Comparison of ENCODE assay signal across 13 cellular contexts in the genomic region with DNA sequence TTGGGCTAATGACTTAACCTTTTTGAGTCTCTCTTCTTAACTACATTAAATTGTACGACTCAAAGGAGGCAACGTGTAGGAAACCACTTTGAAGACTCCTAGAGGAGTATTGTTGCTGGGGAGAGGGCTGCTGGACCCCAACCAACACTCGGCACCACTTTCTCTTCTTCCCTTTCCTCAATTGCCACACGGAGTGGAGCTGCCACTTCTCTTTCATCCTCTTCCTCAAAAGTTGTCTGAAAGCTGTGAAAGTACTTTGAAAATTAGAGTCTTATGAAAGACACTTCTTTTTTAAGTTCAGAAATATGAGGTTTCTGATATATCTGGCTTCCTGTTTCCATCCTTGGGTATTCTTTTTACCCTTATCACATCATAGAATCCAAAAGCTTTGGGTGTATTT. TPM values are rescaled to one million over a fixed set of nuclear protein-coding genes. Genes with fewer than 3 reads are reported as not detected.
DNase-seq lines count a peak whose midpoint lies in the region; ATAC-seq, FAIRE-seq and TF ChIP-seq lines count a peak whose summit lies in the region.
"Had no signal": no experiment of that assay in that cellular context is flagged by ENCODE, and none has a peak within 500 bp of the region (broad histone marks: within the 10 kb centered on the region; RNA-seq: fewer than 3 reads in every experiment).

No MANE protein-coding gene starts in this region.

- intact Hi-C loops in CD4-positive, alpha-beta memory T cell (cut with micrococcal nuclease), result no loop called here
- intact Hi-C loops in psoas muscle (cut with DNase I), result loop anchor here in 1 of 2 donors (5.0 kb wide), 1 partner anchor 49 kb away; no protein-coding TSS in a partner anchor

- H3K9me3 Mint-ChIP-seq in CD4-positive, alpha-beta memory T cell, result peaks cover 0 to 6% (median 3%) of the 10 kb centered on the region in 8 donors
- peaks cover 4% of the 10 kb centered on the region for H3K9me3 Mint-ChIP-seq in activated naive CD8-positive, alpha-beta T cell treated with anti-CD3 and anti-CD28 coated beads, Interleukin-2, amount 10 ng/mL, durations not matched to agents 7 days and 5 days

- peaks cover 52% of the 10 kb centered on the region for H3K4me1 ChIP-seq in CD4-positive, alpha-beta memory T cell (ENCODE audit: insufficient read depth, low read length)
- H3K4me1 ChIP-seq in psoas muscle, result peaks cover 50% of the 10 kb centered on the region

- peaks cover 51 to 73% (median 64%) of the 10 kb centered on the region in 4 donors for H3K4me1 Mint-ChIP-seq in CD4-positive, alpha-beta memory T cell
- peaks cover 60% of the 10 kb centered on the region for H3K4me1 Mint-ChIP-seq in activated naive CD8-positive, alpha-beta T cell treated with anti-CD3 and anti-CD28 coated beads, Interleukin-2, amount 10 ng/mL, durations not matched to agents 7 days and 5 days

- CTCF ChIA-PET in CD4-positive, alpha-beta memory T cell (lab: Charles Lee; ENCODE audit: partially characterized antibody), result interaction anchor here (1.8 to 3.2 kb wide), 2 partner anchors 12 to 209 kb away, joined by 4 to 16 read pairs; no protein-coding TSS in a partner anchor

- H3K27me3 Mint-ChIP-seq in CD4-positive, alpha-beta memory T cell, result no peaks in the 10 kb centered on the region
- H3K27me3 Mint-ChIP-seq in activated naive CD8-positive, alpha-beta T cell treated with anti-CD3 and anti-CD28 coated beads, Interleukin-2, amount 10 ng/mL, durations not matched to agents 7 days and 5 days, result no peaks in the 10 kb centered on the region

- H3K4me3 Mint-ChIP-seq in CD4-positive, alpha-beta memory T cell, result peak overlapping the region in 2 of 8 donors; percentile 3 to 43
- H3K4me3 Mint-ChIP-seq in activated naive CD8-positive, alpha-beta T cell treated with anti-CD3 and anti-CD28 coated beads, Interleukin-2, amount 10 ng/mL, durations not matched to agents 7 days and 5 days, result peak overlapping the region; percentile 5

- ATAC-seq in activated naive CD8-positive, alpha-beta T cell treated with anti-CD3 and anti-CD28 coated beads, Interleukin-2, amount 10 ng/mL, durations not matched to agents 7 days and 5 days (ENCODE audit: low read depth), result no peak
- ATAC-seq in psoas muscle (no peak), GM18870 (IDR thresholded peaks at IDR 0.05; ENCODE audit: unreplicated experiment) (no peak)

- FAIRE-seq in urothelium cell line (lab: Jason Lieb, UNC), result no peak

- H3K36me3 ChIP-seq in CD4-positive, alpha-beta memory T cell (ENCODE audit: insufficient read depth, low read length), result peaks cover 4% of the 10 kb centered on the region
- no peaks in the 10 kb centered on the region for H3K36me3 ChIP-seq in psoas muscle (ENCODE audit: insufficient read depth in 1 of 2, low read depth in 1 of 2)
- H3K36me3 ChIP-seq: colonic mucosa had no signal

- TF ChIP-seq CTCF in psoas muscle (IDR thresholded peaks at IDR 0.05), result no peak

- peaks cover 53 to 57% of the 10 kb centered on the region in 2 donors for H3K36me3 Mint-ChIP-seq in CD4-positive, alpha-beta memory T cell
- peaks cover 58% of the 10 kb centered on the region for H3K36me3 Mint-ChIP-seq in activated naive CD8-positive, alpha-beta T cell treated with anti-CD3 and anti-CD28 coated beads, Interleukin-2, amount 10 ng/mL, durations not matched to agents 7 days and 5 days

- POLR2A ChIA-PET in CD4-positive, alpha-beta memory T cell (lab: Charles Lee; ENCODE audit: partially characterized antibody), result no interaction called here
- POLR2A ChIA-PET in activated naive CD8-positive, alpha-beta T cell treated with anti-CD3 and anti-CD28 coated beads, Interleukin-2, amount 10 ng/mL, durations not matched to agents 7 days and 5 days (lab: Charles Lee), result interaction anchor here (1.1 to 1.3 kb wide), 2 partner anchors 22 to 66 kb away, joined by 3 to 10 read pairs; no protein-coding TSS in a partner anchor

- peak overlapping the region in 6 of 7 donors; percentile 27 to 67 (median 56) for H3K27ac Mint-ChIP-seq in CD4-positive, alpha-beta memory T cell
- peak overlapping the region; percentile 95 for H3K27ac Mint-ChIP-seq in activated naive CD8-positive, alpha-beta T cell treated with anti-CD3 and anti-CD28 coated beads, Interleukin-2, amount 10 ng/mL, durations not matched to agents 7 days and 5 days

- H3K4me3 ChIP-seq in CD4-positive, alpha-beta memory T cell (ENCODE audit: low read length in 2 of 2), result no peak overlapping the region
- no peak overlapping the region for H3K4me3 ChIP-seq in psoas muscle
- H3K4me3 ChIP-seq: colonic mucosa had no signal

- no peaks in the 10 kb centered on the region for H3K9me3 ChIP-seq in CD4-positive, alpha-beta memory T cell (ENCODE audit: control insufficient read depth in 1 of 2, low read length in 2 of 2)
- no peaks in the 10 kb centered on the region for H3K9me3 ChIP-seq in psoas muscle
- H3K9me3 ChIP-seq: colonic mucosa had no signal

- whole genome bisulfite sequencing in psoas muscle, 3 donors, result 75 to 80% (median 80%) methylated on average over 4 of the region's 4 CpGs

- no peak for DNase-seq in CD4-positive, alpha-beta memory T cell
- DNase-seq in NOMO-1 (lab: John Stamatoyannopoulos, UW; ENCODE audit: unreplicated experiment in 2 of 2) (peak; percentile 52 to 85), psoas muscle (no peak), NCI-H2196 treated with DMSO at 0.1 percent for 48 hours (lab: John Stamatoyannopoulos, UW; ENCODE audit: unreplicated experiment) (no peak), GM03348 (ENCODE audit: low spot score) (no peak), urothelium cell line (ENCODE audit: low spot score) (no peak)
- no peak for DNase-seq in activated naive CD8-positive, alpha-beta T cell treated with anti-CD3 and anti-CD28 coated beads, Interleukin-2, amount 10 ng/mL, durations not matched to agents 7 days and 5 days
- DNase-seq: colonic mucosa, GF-D8, midbrain, NCI-H1417, NCI-H524 had no signal

- no peak overlapping the region for H3K27ac ChIP-seq in CD4-positive, alpha-beta memory T cell (ENCODE audit: low read depth, low read length)
- peak overlapping the region; percentile 85 for H3K27ac ChIP-seq in psoas muscle
- H3K27ac ChIP-seq: colonic mucosa had no signal

- no peaks in the 10 kb centered on the region for H3K27me3 ChIP-seq in CD4-positive, alpha-beta memory T cell (ENCODE audit: insufficient read depth, low read length)
- no peaks in the 10 kb centered on the region for H3K27me3 ChIP-seq in psoas muscle (ENCODE audit: insufficient read depth in 3 of 3, low read length in 2 of 3)
- H3K27me3 ChIP-seq: colonic mucosa had no signal

RNA-seq across cellular contexts. Expression of a gene that starts 59.5 kb away (rescaled TPM):
- 10 to 100 TPM; 76.9 to 80.1 TPM for total RNA-seq in CD4-positive, alpha-beta memory T cell
- polyA plus RNA-seq in CD4-positive, alpha-beta memory T cell, result 100 to 1,000 TPM; 135 to 160 TPM
- total RNA-seq in activated naive CD8-positive, alpha-beta T cell treated with anti-CD3 and anti-CD28 coated beads, Interleukin-2, amount 10 ng/mL, durations not matched to agents 7 days and 5 days, result 10 to 100 TPM; 75.7 to 77.2 TPM
- 10 to 100 TPM; 38.8 to 92.9 (median 76.7) TPM for total RNA-seq in psoas muscle
- polyA plus RNA-seq in psoas muscle, result 100 to 1,000 TPM in 2 of 3 donors, 10 to 100 TPM in 1; 69.9 to 191 (median 116) TPM

RNA-seq across cellular contexts. Expression of a gene that starts 59.5 kb away (rescaled TPM):
- total RNA-seq in CD4-positive, alpha-beta memory T cell, result 10 to 100 TPM; 32.8 to 33.4 TPM
- 1 to 10 TPM in 1 of 2 donors, under 1 TPM in 1; 0.68 to 1.4 TPM for polyA plus RNA-seq in CD4-positive, alpha-beta memory T cell
- total RNA-seq in activated naive CD8-positive, alpha-beta T cell treated with anti-CD3 and anti-CD28 coated beads, Interleukin-2, amount 10 ng/mL, durations not matched to agents 7 days and 5 days, result 10 to 100 TPM; 22.3 to 23.7 TPM
- total RNA-seq in psoas muscle, result 10 to 100 TPM in 1 of 4 donors, 1 to 10 TPM in 3; 2.6 to 12.8 (median 6.7) TPM
- 10 to 100 TPM in 1 of 3 donors, 1 to 10 TPM in 1, under 1 TPM in 1; 0.70 to 17.2 (median 2.9) TPM for polyA plus RNA-seq in psoas muscle

Comparison
In these comparisons a context has a peak if more than half of its experiments do, and no peak if none do; other contexts are left out.
1. DNase-seq: peak in NOMO-1 (2 of 2); none in CD4-positive, alpha-beta memory T cell (0 of 5), activated naive CD8-positive, alpha-beta T cell treated with anti-CD3 and anti-CD28 coated beads, Interleukin-2, amount 10 ng/mL, durations not matched to agents 7 days and 5 days (single experiment), psoas muscle (0 of 2), NCI-H2196 treated with DMSO at 0.1 percent for 48 hours (single experiment), GM03348 (single experiment) and urothelium cell line (single experiment).